8 cellular contexts compared by ENCODE assay signal in the genomic region with DNA sequence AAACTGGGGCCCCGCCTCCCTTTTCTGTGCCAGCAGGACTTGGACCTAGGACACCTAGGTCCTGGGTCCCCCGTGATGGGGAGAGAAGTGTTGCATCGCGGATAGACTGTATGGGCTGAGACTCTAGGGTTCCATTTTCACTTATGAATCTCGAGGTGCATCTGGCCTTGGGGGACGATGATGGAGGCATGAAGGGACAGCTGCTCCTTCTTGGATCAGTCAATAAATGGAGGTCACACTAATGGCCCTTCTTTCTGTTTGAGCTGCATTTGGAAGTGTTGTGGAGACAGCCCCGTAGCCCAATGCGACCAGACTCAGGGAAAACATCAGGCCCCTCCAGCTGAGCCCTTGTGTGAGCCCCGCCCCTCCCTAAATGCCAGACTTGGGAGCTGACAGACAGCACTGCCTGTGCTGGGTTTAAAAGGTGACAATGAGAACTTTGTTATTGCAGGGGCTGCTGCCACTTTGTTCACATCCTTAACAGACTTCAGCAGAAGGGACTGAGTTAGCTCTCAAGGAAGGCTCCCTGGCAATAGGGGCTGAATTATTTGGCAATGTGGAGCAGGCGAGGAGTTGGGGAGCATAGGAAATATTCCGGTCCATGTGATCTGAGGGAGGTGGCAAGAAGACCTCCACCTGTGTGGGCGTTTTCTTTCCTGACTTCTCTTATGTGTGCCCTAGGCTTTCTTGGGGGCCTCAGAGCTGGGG. TPM values are rescaled to one million over a fixed set of nuclear protein-coding genes. Genes with fewer than 3 reads are reported as not detected.
DNase-seq lines count a peak whose midpoint lies in the region; ATAC-seq, FAIRE-seq and TF ChIP-seq lines count a peak whose summit lies in the region.

No MANE protein-coding gene starts in this region.

- no peaks in the 10 kb centered on the region for H3K79me2 ChIP-seq in mammary epithelial cell (ENCODE audit: insufficient read depth, low read length)

- intact Hi-C loops in mammary epithelial cell (cut with micrococcal nuclease) = no loop called here

- H3K4me2 ChIP-seq in A549 (peak overlapping the region; percentile 100), mammary epithelial cell (ENCODE audit: insufficient read depth, low read depth, low read length) (peak overlapping the region; percentile 71)

- H3K36me3 ChIP-seq in mammary epithelial cell (ENCODE audit: insufficient read depth, low read length) = no peaks in the 10 kb centered on the region

- CTCF ChIA-PET in A549 (lab: Yijun Ruan, JAX) = interaction anchor here (0.7 to 20.9 kb wide), 10 partner anchors 10 to 121 kb away, joined by 3 to 336 read pairs (median 3); no protein-coding TSS in a partner anchor
- CTCF ChIA-PET in mammary epithelial cell (lab: Charles Lee; ENCODE audit: low non-redundant PET) = no interaction called here

- H3K9me3 ChIP-seq in A549 (no peaks in the 10 kb centered on the region), mammary epithelial cell (replicated peaks; ENCODE audit: insufficient read depth, low read length) (no peaks in the 10 kb centered on the region), mononuclear cell (ENCODE audit: low read depth, low read length) (no peaks in the 10 kb centered on the region)

- peak overlapping the region; percentile 78 for H2AFZ ChIP-seq in mammary epithelial cell (ENCODE audit: low read depth, low read length)

- dilution Hi-C loops in mammary epithelial cell (cut with HindIII; ENCODE audit: low sequenced_read_pairs) = no loop called here

- 61% methylated on average over 12 of the region's 12 CpGs for WGBS in A549 (ENCODE audit: missing lambda C conversion rate)
- 12% methylated on average over 7 of the region's 12 CpGs for WGBS in mammary epithelial cell (ENCODE audit: low coverage, missing lambda C conversion rate)

- H3K9ac ChIP-seq in mammary epithelial cell (ENCODE audit: insufficient read depth, low read length) = no peak overlapping the region

- TF ChIP-seq POLR2A in A549 (IDR thresholded peaks at IDR 0.05; ENCODE audit: low read length) (no peak), GM18505 (IDR thresholded peaks at IDR 0.05; ENCODE audit: borderline replicate concordance, extremely low read depth, insufficient read depth, insufficient read length) (no peak)

- no TSS peak for BruUV-seq in mammary epithelial cell (replicated peaks; lab: Mats Ljungman, UMichigan)

- TF ChIP-seq EP300 in A549 (IDR thresholded peaks at IDR 0.05) = no peak

- H3K27me3 ChIP-seq in mammary epithelial cell (ENCODE audit: insufficient read depth, low read length) (peaks cover 3% of the 10 kb centered on the region), mononuclear cell (ENCODE audit: insufficient read depth, low read length) (peaks cover 24% of the 10 kb centered on the region)

- FAIRE-seq in A549 (lab: Jason Lieb, UNC) = no peak

- H4K20me1 ChIP-seq in mammary epithelial cell (ENCODE audit: insufficient read depth, low read length) = no peaks in the 10 kb centered on the region

- H3K4me3 ChIP-seq in A549 (peak overlapping the region; percentile 90), mammary epithelial cell (replicated peaks in 1 of 3; ENCODE audit: insufficient read depth in 1 of 3, low read depth in 2 of 3, low read length in 3 of 3) (peak overlapping the region; percentile 10 to 61 (median 34)), mononuclear cell (ENCODE audit: low read length) (peak overlapping the region; percentile 33)

- POLR2A ChIA-PET in A549 (lab: Yijun Ruan, JAX) = no interaction called here

- H3K27ac ChIP-seq in A549 = peak overlapping the region; percentile 94 to 97
- no peak overlapping the region for H3K27ac ChIP-seq in mammary epithelial cell (ENCODE audit: insufficient read depth, low read depth, low read length)

- no peak for TF ChIP-seq CTCF in A549 (IDR thresholded peaks at IDR 0.05)
- no peak for TF ChIP-seq CTCF in mammary epithelial cell (conservative IDR thresholded peaks at IDR 0.05 in 1 of 2, IDR thresholded peaks at IDR 0.05 in 1 of 2; ENCODE audit: extremely low read depth in 1 of 2, insufficient read depth in 1 of 2, low read depth in 1 of 2, low read length in 2 of 2)

- peak in 1 of 2 experiments; percentile 3; a peak in 2 of 6 replicates for ATAC-seq in A549
- peak; percentile 29 for ATAC-seq in HG02759 (IDR thresholded peaks at IDR 0.05; ENCODE audit: unreplicated experiment)
- ATAC-seq in GM18505 (IDR thresholded peaks at IDR 0.05; ENCODE audit: unreplicated experiment) = no peak
- ATAC-seq in HG02981 (IDR thresholded peaks at IDR 0.05; ENCODE audit: unreplicated experiment) = no peak
- ATAC-seq in GM21786 (IDR thresholded peaks at IDR 0.05; ENCODE audit: unreplicated experiment) = no peak

- peaks cover 13% of the 10 kb centered on the region; the same call in 2 of the 3 replicates for H3K4me1 ChIP-seq in A549
- H3K4me1 ChIP-seq in mammary epithelial cell (ENCODE audit: insufficient read depth, low read length) = peaks cover 17% of the 10 kb centered on the region
- peaks cover 25% of the 10 kb centered on the region for H3K4me1 ChIP-seq in mononuclear cell (ENCODE audit: insufficient read depth, low read length)

- no peak for TF ChIP-seq RAD21 in A549 (conservative IDR thresholded peaks at IDR 0.05 in 1 of 2, IDR thresholded peaks at IDR 0.05 in 1 of 2)

- DNase-seq in A549 (ENCODE audit: low read depth in 1 of 2, low spot score in 1 of 2) (no peak), mammary epithelial cell (no peak), germinal center (ENCODE audit: low spot score) (no peak)

- in situ Hi-C loops in mammary epithelial cell (cut with MboI; ENCODE audit: low sequenced_read_pairs in 2 of 2) = no loop called here

TF ChIP-seq in A549, 52 proteins besides CTCF, POLR2A, EP300 and RAD21 (continues in another document):
- TF ChIP-seq HOXA7 (CRISPR knock-in tag; IDR thresholded peaks at IDR 0.05) = no peak
- TF ChIP-seq CBX2 (IDR thresholded peaks at IDR 0.05; ENCODE audit: borderline replicate concordance, low read depth) = no peak
- TF ChIP-seq, protein P1, sequence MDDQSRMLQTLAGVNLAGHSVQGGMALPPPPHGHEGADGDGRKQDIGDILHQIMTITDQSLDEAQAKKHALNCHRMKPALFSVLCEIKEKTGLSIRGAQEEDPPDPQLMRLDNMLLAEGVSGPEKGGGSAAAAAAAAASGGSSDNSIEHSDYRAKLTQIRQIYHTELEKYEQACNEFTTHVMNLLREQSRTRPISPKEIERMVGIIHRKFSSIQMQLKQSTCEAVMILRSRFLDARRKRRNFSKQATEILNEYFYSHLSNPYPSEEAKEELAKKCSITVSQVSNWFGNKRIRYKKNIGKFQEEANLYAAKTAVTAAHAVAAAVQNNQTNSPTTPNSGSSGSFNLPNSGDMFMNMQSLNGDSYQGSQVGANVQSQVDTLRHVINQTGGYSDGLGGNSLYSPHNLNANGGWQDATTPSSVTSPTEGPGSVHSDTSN (IDR thresholded peaks at IDR 0.05) = no peak
- TF ChIP-seq CBX8 (IDR thresholded peaks at IDR 0.05) = no peak

RNA-seq across cellular contexts. Expression of a gene that starts 0.8 kb away (rescaled TPM):
- polyA plus RNA-seq in A549 (2011; rRNA removed) = 21.7 and 29.6 TPM in 2 replicates
- 25.2 and 28.8 TPM in 2 replicates for polyA plus RNA-seq in A549 (2012; cell fraction: cytosol; rRNA removed)
- 113 and 120 TPM in 2 replicates for polyA plus RNA-seq in A549 (2012; cell fraction: nucleus; rRNA removed)
- polyA plus RNA-seq in A549 (2017; fragmentation: RNase III; extraction: RNeasy Plus Mini Kit Qiagen cat#74134 plus additional on column Dnase treatment) = 18.1 to 26.2 TPM (median 24.7 TPM) in 3 replicates
- 17.1 and 17.7 TPM in 2 replicates for polyA minus RNA-seq in A549 (2011; rRNA and poly(A)+ RNA removed)
- 1 to 10 TPM; 1.6 to 8.8 TPM for total RNA-seq in mammary epithelial cell
- 2.9 TPM for polyA plus RNA-seq in mammary epithelial cell
- 1.2 TPM for polyA minus RNA-seq in mammary epithelial cell
- 12.6 TPM for total RNA-seq in mononuclear cell

RNA-seq across cellular contexts. Expression of a gene that starts 5.8 kb away (rescaled TPM):
- polyA plus RNA-seq in A549 (2011; rRNA removed) = 9.3 and 9.9 TPM in 2 replicates
- polyA plus RNA-seq in A549 (2012; cell fraction: cytosol; rRNA removed) = 8.2 and 9.6 TPM in 2 replicates
- polyA plus RNA-seq in A549 (2012; cell fraction: nucleus; rRNA removed) = 21.2 and 25.6 TPM in 2 replicates
- 8.0 to 13.8 TPM (median 11.9 TPM) in 3 replicates for polyA plus RNA-seq in A549 (2017; fragmentation: RNase III; extraction: RNeasy Plus Mini Kit Qiagen cat#74134 plus additional on column Dnase treatment)
- 5.6 and 9.4 TPM in 2 replicates for polyA minus RNA-seq in A549 (2011; rRNA and poly(A)+ RNA removed)
- 1 to 10 TPM; 2.6 to 6.3 TPM for total RNA-seq in mammary epithelial cell
- polyA plus RNA-seq in mammary epithelial cell = 1.3 TPM
- not detected for polyA minus RNA-seq in mammary epithelial cell
- total RNA-seq in mononuclear cell = 0.31 TPM

RNA-seq across cellular contexts. Expression of a gene that starts 14.5 kb away (rescaled TPM):
- polyA plus RNA-seq in A549 (2011; rRNA removed) = 60.9 and 62.9 TPM in 2 replicates
- 22.6 and 29.7 TPM in 2 replicates for polyA plus RNA-seq in A549 (2012; cell fraction: cytosol; rRNA removed)
- polyA plus RNA-seq in A549 (2012; cell fraction: nucleus; rRNA removed) = 17.0 and 22.1 TPM in 2 replicates
- polyA plus RNA-seq in A549 (2017; fragmentation: RNase III; extraction: RNeasy Plus Mini Kit Qiagen cat#74134 plus additional on column Dnase treatment) = 30.5 to 35.7 TPM (median 35.3 TPM) in 3 replicates
- 29.9 and 32.3 TPM in 2 replicates for polyA minus RNA-seq in A549 (2011; rRNA and poly(A)+ RNA removed)
- total RNA-seq in mammary epithelial cell = 100 to 1,000 TPM in 1 of 2 donors, 10 to 100 TPM in 1; 89.0 to 111 TPM
- 79.6 TPM for polyA plus RNA-seq in mammary epithelial cell
- polyA minus RNA-seq in mammary epithelial cell = 167 TPM
- 26.0 TPM for total RNA-seq in mononuclear cell

RNA-seq across cellular contexts. Expression of a gene that starts 27.5 kb away (rescaled TPM):
- polyA plus RNA-seq in A549 (2011; rRNA removed) = 25.7 and 27.0 TPM in 2 replicates
- 54.1 and 77.8 TPM in 2 replicates for polyA plus RNA-seq in A549 (2012; cell fraction: cytosol; rRNA removed)
- polyA plus RNA-seq in A549 (2012; cell fraction: nucleus; rRNA removed) = 109 and 163 TPM in 2 replicates
- 33.2 to 35.1 TPM (median 33.4 TPM) in 3 replicates for polyA plus RNA-seq in A549 (2017; fragmentation: RNase III; extraction: RNeasy Plus Mini Kit Qiagen cat#74134 plus additional on column Dnase treatment)
- 31.2 and 40.5 TPM in 2 replicates for polyA minus RNA-seq in A549 (2011; rRNA and poly(A)+ RNA removed)
- 10 to 100 TPM in 1 of 2 donors, 1 to 10 TPM in 1; 8.0 to 13.4 TPM for total RNA-seq in mammary epithelial cell
- 10.8 TPM for polyA plus RNA-seq in mammary epithelial cell
- polyA minus RNA-seq in mammary epithelial cell = 36.0 TPM
- total RNA-seq in mononuclear cell = under 0.01 TPM

RNA-seq across cellular contexts. Expression of a gene that starts 55.6 kb away (rescaled TPM):
- polyA plus RNA-seq in A549 (2011; rRNA removed) (0.89 and 0.90 TPM in 2 replicates), A549 (2017; fragmentation: RNase III; extraction: RNeasy Plus Mini Kit Qiagen cat#74134 plus additional on column Dnase treatment) (0.45 to 0.61 TPM (median 0.55 TPM) in 3 replicates), mammary epithelial cell (0.46 TPM)
- polyA plus RNA-seq in A549 (2012; cell fraction: cytosol; rRNA removed) = 0.23 and 0.24 TPM in 2 replicates
- polyA plus RNA-seq in A549 (2012; cell fraction: nucleus; rRNA removed) = 0.56 and 0.67 TPM in 2 replicates
- polyA minus RNA-seq in A549 (2011; rRNA and poly(A)+ RNA removed) = 0.58 and 0.63 TPM in 2 replicates
- total RNA-seq in mammary epithelial cell (1 to 10 TPM; 1.3 to 2.4 TPM), mononuclear cell (0.21 TPM)
- polyA minus RNA-seq in mammary epithelial cell = not detected

Comparison
In these comparisons a context has a peak if more than half of its experiments do, and no peak if none do; other contexts are left out.
1. H3K4me3 ChIP-seq: peak in every context shown above with its lines; median percentile 90 in A549; 34 in mammary epithelial cell; 33 in mononuclear cell.